Comparison of ENCODE assay signal across 24 cellular contexts in the genomic region with DNA sequence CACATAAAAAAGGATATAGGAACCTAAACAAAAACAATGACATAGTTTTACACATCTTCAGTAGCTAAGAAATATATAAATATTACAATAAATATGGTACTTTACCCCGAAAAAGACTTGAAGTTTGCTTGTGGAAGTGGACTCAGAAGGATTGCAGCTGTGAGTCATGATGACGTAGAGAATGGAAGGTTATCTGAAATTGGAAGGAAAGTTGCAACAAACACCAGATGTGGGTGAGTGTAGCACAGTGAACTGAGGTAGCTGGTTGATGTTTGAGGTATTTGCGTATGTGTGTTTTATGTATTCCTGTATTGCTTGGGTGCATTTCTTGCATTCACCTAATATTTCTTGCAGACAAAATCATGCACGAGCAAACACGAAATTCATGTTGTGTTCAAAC.
DNase-seq lines count a peak whose midpoint lies in the region; ATAC-seq and TF ChIP-seq lines count a peak whose summit lies in the region.
"Had no signal": no experiment of that assay in that cellular context is flagged by ENCODE, and none has a peak within 500 bp of the region (broad histone marks: within the 10 kb centered on the region; RNA-seq: fewer than 3 reads in every experiment).

No MANE protein-coding gene starts in this region.

- no peak for TF ChIP-seq CTCF in heart right ventricle (IDR thresholded peaks at IDR 0.05)

- DNase-seq in EH (ENCODE audit: low read depth) (peak; percentile 48), M059J (ENCODE audit: low read depth) (peak; percentile 15), dermis blood vessel endothelial cell (peak; percentile 3), mesenchymal stem cell (peak; percentile 62), NCI-H2227 treated with DMSO at 0.1 percent for 48 hours (lab: John Stamatoyannopoulos, UW) (no peak), HAP-1 (ENCODE audit: low spot score in 2 of 2) (no peak), G401 (ENCODE audit: low spot score) (no peak), heart right ventricle (no peak)
- DNase-seq: activated CD8-positive, alpha-beta T cell treated with anti-CD3 and anti-CD28 coated beads for 36 hours; activated naive CD4-positive, alpha-beta T cell treated with anti-CD3 and anti-CD28 coated beads, Interleukin-2, amount 10 ng/mL, durations not matched to agents 7 days and 5 days; activated T-cell treated with anti-CD3 and anti-CD28 coated beads, Interleukin-2, amount 50 U/mL, for 24 hours; DMS79 treated with DMSO at 0.1 percent for 48 hours; dorsolateral prefrontal cortex; hippocampal formation; islet precursor cell; MM.1S; naive B cell; NCI-H82; pancreas; PC-3; SJCRH30; stimulated activated naive B cell treated with anti-CD40 and anti-IgM and Interleukin-4, amounts not matched to agents 10 μg/mL and 1 μg/mL and 100 μg/mL, for 72 hours; thyroid gland had no signal

- H3K36me3 ChIP-seq in mesenchymal stem cell (ENCODE audit: control insufficient read depth in 1 of 2, insufficient read depth in 2 of 2, low read depth in 1 of 2, low read length in 2 of 2): no peaks in the 10 kb centered on the region
- peaks cover 8% of the 10 kb centered on the region for H3K36me3 ChIP-seq in HAP-1 (replicated peaks)
- H3K36me3 ChIP-seq in heart right ventricle: no peaks in the 10 kb centered on the region
- H3K36me3 ChIP-seq: pancreas, thyroid gland had no signal

- ATAC-seq in heart right ventricle: no peak
- ATAC-seq: activated CD8-positive, alpha-beta T cell treated with anti-CD3 and anti-CD28 coated beads for 36 hours; pancreas; PC-3; sciatic nerve; stimulated activated naive B cell treated with anti-CD40 and anti-IgM and Interleukin-4, amounts not matched to agents 10 μg/mL and 1 μg/mL and 100 μg/mL, for 72 hours had no signal

- no peak overlapping the region for H4K91ac ChIP-seq in mesenchymal stem cell (ENCODE audit: low read length)

- no peak overlapping the region for H3K14ac ChIP-seq in mesenchymal stem cell (ENCODE audit: low read length in 2 of 2)

- no peak overlapping the region for H3K4me2 ChIP-seq in mesenchymal stem cell (ENCODE audit: low read length, poor library complexity, severe bottlenecking)

- no peak overlapping the region for H2BK120ac ChIP-seq in mesenchymal stem cell (ENCODE audit: low read depth, low read length)

- no peak overlapping the region for H4K8ac ChIP-seq in mesenchymal stem cell (ENCODE audit: low read length)

- no peak overlapping the region for H2BK15ac ChIP-seq in mesenchymal stem cell (ENCODE audit: low read depth, poor library complexity, severe bottlenecking)

- H3K27me3 ChIP-seq in mesenchymal stem cell (ENCODE audit: control insufficient read depth in 1 of 2, insufficient read depth in 1 of 2, low read length in 2 of 2): no peaks in the 10 kb centered on the region
- H3K27me3 ChIP-seq in HAP-1 (ENCODE audit: low read depth): no peaks in the 10 kb centered on the region
- no peaks in the 10 kb centered on the region for H3K27me3 ChIP-seq in heart right ventricle
- H3K27me3 ChIP-seq: pancreas, SJCRH30, thyroid gland had no signal

- no peak overlapping the region for H2AFZ ChIP-seq in mesenchymal stem cell (ENCODE audit: low read depth, low read length)

- H3K9me3 ChIP-seq in mesenchymal stem cell (ENCODE audit: control insufficient read depth, low read length): no peaks in the 10 kb centered on the region
- H3K9me3 ChIP-seq in HAP-1: no peaks in the 10 kb centered on the region
- no peaks in the 10 kb centered on the region for H3K9me3 ChIP-seq in heart right ventricle
- H3K9me3 ChIP-seq: pancreas, SJCRH30, thyroid gland had no signal

- no peak overlapping the region for H2BK12ac ChIP-seq in mesenchymal stem cell (ENCODE audit: low read length in 2 of 2)

- WGBS in mesenchymal stem cell: 75% methylated on average over 4 of the region's 5 CpGs
- 90 to 94% methylated on average over 5 of the region's 5 CpGs for WGBS in heart right ventricle, 2 donors

- H3K18ac ChIP-seq in mesenchymal stem cell (ENCODE audit: low read depth in 1 of 2, low read length in 2 of 2): no peak overlapping the region

- no peak overlapping the region for H3K23ac ChIP-seq in mesenchymal stem cell (ENCODE audit: low read length in 2 of 2)

- H3K4me1 ChIP-seq in mesenchymal stem cell (ENCODE audit: control insufficient read depth, insufficient read depth, low read depth, low read length) (no peaks in the 10 kb centered on the region), HAP-1 (peaks cover 11% of the 10 kb centered on the region), heart right ventricle (no peaks in the 10 kb centered on the region)
- H3K4me1 ChIP-seq: pancreas, SJCRH30 had no signal

- H2BK5ac ChIP-seq in mesenchymal stem cell (ENCODE audit: low read depth, low read length, poor library complexity, severe bottlenecking): no peak overlapping the region

- H2AK5ac ChIP-seq in mesenchymal stem cell (ENCODE audit: low read length, severe bottlenecking): no peak overlapping the region

- H3K4ac ChIP-seq in mesenchymal stem cell (ENCODE audit: low read depth in 1 of 2, low read length in 2 of 2): no peak overlapping the region

- no peaks in the 10 kb centered on the region for H3K79me1 ChIP-seq in mesenchymal stem cell (replicated peaks; ENCODE audit: low read length, poor library complexity, severe bottlenecking)

- in situ Hi-C loops in HAP-1 (cut with MboI; ENCODE audit: low sequenced_read_pairs) (no loop called here), G401 (cut with HindIII; ENCODE audit: low sequenced_read_pairs) (no loop called here)

- no peak overlapping the region for H3K9ac ChIP-seq in mesenchymal stem cell (ENCODE audit: low read length)

- H3K4me3 ChIP-seq in mesenchymal stem cell (ENCODE audit: insufficient read depth in 1 of 2, low read depth in 1 of 2, low read length in 2 of 2) (no peak overlapping the region), HAP-1 (no peak overlapping the region), heart right ventricle (no peak overlapping the region)
- H3K4me3 ChIP-seq: dorsolateral prefrontal cortex, pancreas, SJCRH30, thyroid gland had no signal

- H3K27ac ChIP-seq in mesenchymal stem cell (ENCODE audit: low read length, poor library complexity, severe bottlenecking) (no peak overlapping the region), heart right ventricle (no peak overlapping the region)
- H3K27ac ChIP-seq: dorsolateral prefrontal cortex, pancreas, SJCRH30, thyroid gland had no signal

- intact Hi-C loops in heart right ventricle (cut with DNase I): no loop called here

Comparison
In these comparisons a context has a peak if more than half of its experiments do, and no peak if none do; other contexts are left out.
1. DNase-seq: peak in EH (single experiment), M059J (single experiment), dermis blood vessel endothelial cell (single experiment) and mesenchymal stem cell (single experiment); none in NCI-H2227 treated with DMSO at 0.1 percent for 48 hours (single experiment), HAP-1 (0 of 2), G401 (single experiment) and heart right ventricle (0 of 2).